ENCODE assay signal across 20 cellular contexts in genomic region chr12:81461163-81461562, GRCh38.
DNase-seq lines count a peak whose midpoint lies in the region; ATAC-seq, FAIRE-seq and TF ChIP-seq lines count a peak whose summit lies in the region.
"Had no signal": no experiment of that assay in that cellular context is flagged by ENCODE, and none has a peak within 500 bp of the region (broad histone marks: within the 10 kb centered on the region; RNA-seq: fewer than 3 reads in every experiment).

No MANE protein-coding gene starts in this region.

- ATAC-seq in A549 (no peak), GM19328 (IDR thresholded peaks at IDR 0.05; ENCODE audit: unreplicated experiment) (no peak), GM21528 (IDR thresholded peaks at IDR 0.05; ENCODE audit: low FRiP score, unreplicated experiment) (no peak), left lung (no peak)
- ATAC-seq: natural killer cell treated with Interleukin-12 subunit alpha and Interleukin-12 subunit beta and Interleukin-15 and Interleukin-18, amount 100 ng/mL, for 72 hours had no signal

- H3K9me3 ChIP-seq in A549 (no peaks in the 10 kb centered on the region), left lung (no peaks in the 10 kb centered on the region)
- H3K9me3 ChIP-seq: colonic mucosa had no signal

- no peak for TF ChIP-seq EP300 in A549 (IDR thresholded peaks at IDR 0.05)

- H3K9me3 Mint-ChIP-seq in glutamatergic neuron (ENCODE audit: unreplicated experiment): peaks cover 2% of the 10 kb centered on the region
- H3K9me3 Mint-ChIP-seq: natural killer cell treated with Interleukin-12 subunit alpha and Interleukin-12 subunit beta and Interleukin-15 and Interleukin-18, amount 100 ng/mL, for 72 hours had no signal

- H3K27ac ChIP-seq in A549: no peak overlapping the region
- no peak overlapping the region for H3K27ac ChIP-seq in left lung
- H3K27ac ChIP-seq: colonic mucosa, epithelial cell of prostate, HL-60 had no signal

- WGBS in A549 (ENCODE audit: missing lambda C conversion rate): 18% methylated on average over 4 of the region's 4 CpGs

- no peak overlapping the region for H3K4me2 ChIP-seq in A549

- H3K4me1 ChIP-seq in A549 (no peaks in the 10 kb centered on the region), left lung (no peaks in the 10 kb centered on the region)
- H3K4me1 ChIP-seq: colonic mucosa had no signal

- intact Hi-C loops in left lung (cut with DNase I): no loop called here

- no peak overlapping the region for H3K4me3 Mint-ChIP-seq in glutamatergic neuron (ENCODE audit: unreplicated experiment)
- H3K4me3 Mint-ChIP-seq: natural killer cell treated with Interleukin-12 subunit alpha and Interleukin-12 subunit beta and Interleukin-15 and Interleukin-18, amount 100 ng/mL, for 72 hours had no signal

- TF ChIP-seq CTCF in A549 (IDR thresholded peaks at IDR 0.05) (no peak), GM12874 (IDR thresholded peaks at IDR 0.05; ENCODE audit: insufficient read depth, low read depth, low read length) (peak; percentile 22; the same call in 1 of the 2 replicates), glutamatergic neuron (IDR thresholded peaks at IDR 0.05; ENCODE audit: partially characterized antibody, unreplicated experiment) (peak; percentile 24), left lung (IDR thresholded peaks at IDR 0.05) (no peak)

- POLR2A ChIA-PET in A549 (lab: Yijun Ruan, JAX): no interaction called here

- no peaks in the 10 kb centered on the region for H3K36me3 ChIP-seq in left lung
- H3K36me3 ChIP-seq: colonic mucosa had no signal

- no peaks in the 10 kb centered on the region for H3K27me3 ChIP-seq in left lung
- H3K27me3 ChIP-seq: colonic mucosa had no signal

- TF ChIP-seq RAD21 in A549 (conservative IDR thresholded peaks at IDR 0.05 in 1 of 2, IDR thresholded peaks at IDR 0.05 in 1 of 2): no peak

- H3K27me3 Mint-ChIP-seq in glutamatergic neuron (ENCODE audit: unreplicated experiment): no peaks in the 10 kb centered on the region
- H3K27me3 Mint-ChIP-seq: natural killer cell treated with Interleukin-12 subunit alpha and Interleukin-12 subunit beta and Interleukin-15 and Interleukin-18, amount 100 ng/mL, for 72 hours had no signal

- H3K36me3 Mint-ChIP-seq in glutamatergic neuron (ENCODE audit: unreplicated experiment): no peaks in the 10 kb centered on the region
- H3K36me3 Mint-ChIP-seq: natural killer cell treated with Interleukin-12 subunit alpha and Interleukin-12 subunit beta and Interleukin-15 and Interleukin-18, amount 100 ng/mL, for 72 hours had no signal

- CTCF ChIA-PET in A549 (lab: Yijun Ruan, JAX): interaction anchor here (2.1 kb wide), 1 partner anchor 10 kb away, joined by 10 read pairs; no protein-coding TSS in a partner anchor

- no peak overlapping the region for H3K4me3 ChIP-seq in A549
- no peak overlapping the region for H3K4me3 ChIP-seq in left lung
- H3K4me3 ChIP-seq: colonic mucosa had no signal

- H3K4me1 Mint-ChIP-seq in glutamatergic neuron (ENCODE audit: low read depth, unreplicated experiment): peaks cover 7% of the 10 kb centered on the region

- no peak overlapping the region for H3K27ac Mint-ChIP-seq in glutamatergic neuron (ENCODE audit: unreplicated experiment)
- H3K27ac Mint-ChIP-seq: natural killer cell treated with Interleukin-12 subunit alpha and Interleukin-12 subunit beta and Interleukin-15 and Interleukin-18, amount 100 ng/mL, for 72 hours had no signal

- FAIRE-seq in A549 (lab: Jason Lieb, UNC): peak; percentile 23

- TF ChIP-seq POLR2A in A549 (IDR thresholded peaks at IDR 0.05; ENCODE audit: low read length): no peak

- DNase-seq in A549 (ENCODE audit: low read depth in 1 of 2, low spot score in 1 of 2) (peak in 1 of 2 experiments; percentile 4), OCI-M1 (lab: John Stamatoyannopoulos, UW) (peak; percentile 11), glutamatergic neuron (no peak), NCI-H2107 (lab: John Stamatoyannopoulos, UW) (no peak), left lung (no peak)
- DNase-seq: activated CD4-positive, alpha-beta T cell treated with anti-CD3 and anti-CD28 coated beads for 1 hour; anterior cingulate cortex; colonic mucosa; GDM1; mammary epithelial cell; NCI-H1417 treated with DMSO at 0.1 percent for 48 hours; NCI-H446 treated with DMSO at 0.1 percent for 48 hours; stimulated activated naive CD4-positive, alpha-beta T cell; T-helper 9 cell had no signal

TF ChIP-seq in A549, 52 proteins besides CTCF, POLR2A, EP300 and RAD21:
- no peak for TF ChIP-seq SREBF2 (IDR thresholded peaks at IDR 0.05)
- TF ChIP-seq HOXA7 (CRISPR knock-in tag; IDR thresholded peaks at IDR 0.05): no peak
- TF ChIP-seq RARB (CRISPR knock-in tag; IDR thresholded peaks at IDR 0.05): no peak
- no peak for TF ChIP-seq CBX2 (IDR thresholded peaks at IDR 0.05; ENCODE audit: borderline replicate concordance, low read depth)
- no peak for TF ChIP-seq ATOH8 (CRISPR knock-in tag; IDR thresholded peaks at IDR 0.05; ENCODE audit: low read depth)
- no peak for TF ChIP-seq POLR2AphosphoS2 (conservative IDR thresholded peaks at IDR 0.05; ENCODE audit: low read length)
- TF ChIP-seq TP53 (CRISPR knock-in tag; IDR thresholded peaks at IDR 0.05): no peak
- TF ChIP-seq BCL3 (IDR thresholded peaks at IDR 0.05): no peak
- TF ChIP-seq PBX3 (IDR thresholded peaks at IDR 0.05): no peak
- no peak for TF ChIP-seq ELK1 (IDR thresholded peaks at IDR 0.05; ENCODE audit: low read depth, low read length)
- no peak for TF ChIP-seq HEYL (CRISPR knock-in tag; IDR thresholded peaks at IDR 0.05)
- TF ChIP-seq MAX (IDR thresholded peaks at IDR 0.05): no peak
TF ChIP-seq in A549: peak in this region for 0.

Comparison
In these comparisons a context has a peak if more than half of its experiments do, and no peak if none do; other contexts are left out.
1. CTCF ChIP-seq: peak in GM12874 (single experiment) and glutamatergic neuron (single experiment); none in A549 (single experiment) and left lung (0 of 2).